Comparison of ENCODE assay signal across 37 cellular contexts in the genomic region with DNA sequence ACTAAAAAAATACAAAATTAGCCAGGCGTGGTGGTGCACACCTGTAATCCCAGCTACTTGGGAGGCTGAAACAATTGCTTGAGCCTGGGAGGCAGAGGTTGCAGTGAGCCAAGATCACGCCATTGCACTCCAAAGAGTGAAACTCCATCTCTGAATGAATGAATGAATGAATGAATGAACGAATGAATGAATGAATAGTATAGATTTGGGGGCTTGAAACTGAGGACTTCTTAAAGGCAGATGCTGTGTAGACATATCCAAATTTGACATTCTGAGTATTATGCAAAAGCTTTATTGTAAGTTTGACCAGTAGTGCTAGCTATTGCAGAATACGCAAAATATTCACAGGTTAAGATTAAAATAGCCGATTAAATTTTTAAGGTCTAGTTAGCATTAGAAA.
"Had no signal": no experiment of that assay in that cellular context is flagged by ENCODE, and none has a peak within 500 bp of the region (broad histone marks: within the 10 kb centered on the region; RNA-seq: fewer than 3 reads in every experiment).

No MANE protein-coding gene starts in this region.

- ATAC-seq: activated CD4-positive, alpha-beta T cell treated with anti-CD3 and anti-CD28 coated beads for 36 hours; activated CD4-positive, CD25-positive, alpha-beta regulatory T cell treated with anti-CD3 and anti-CD28 coated beads, Interleukin-2, amount 50 U/mL, for 24 hours; activated CD8-positive, alpha-beta memory T cell treated with anti-CD3 and anti-CD28 coated beads, Interleukin-2, amount 10 ng/mL, durations not matched to agents 7 days and 5 days; activated CD8-positive, alpha-beta T cell treated with anti-CD3 and anti-CD28 coated beads, Interleukin-2, amount 10 ng/mL, durations not matched to agents 7 days and 5 days; activated naive CD8-positive, alpha-beta T cell treated with anti-CD3 and anti-CD28 coated beads, Interleukin-2, amount 50 U/mL, for 24 hours; WTC11 had no signal

- H3K4me3 Mint-ChIP-seq: activated CD4-positive, alpha-beta memory T cell treated with anti-CD3 and anti-CD28 coated beads, Interleukin-2, amount 10 ng/mL, durations not matched to agents 7 days and 5 days; activated CD4-positive, alpha-beta T cell treated with anti-CD3 and anti-CD28 coated beads for 36 hours; activated CD4-positive, alpha-beta T cell treated with anti-CD3 and anti-CD28 coated beads, Interleukin-2, amount 10 ng/mL, durations not matched to agents 7 days and 5 days; activated CD8-positive, alpha-beta memory T cell treated with anti-CD3 and anti-CD28 coated beads, Interleukin-2, amount 10 ng/mL, durations not matched to agents 7 days and 5 days; activated CD8-positive, alpha-beta T cell treated with anti-CD3 and anti-CD28 coated beads, Interleukin-2, amount 10 ng/mL, durations not matched to agents 7 days and 5 days; activated naive CD4-positive, alpha-beta T cell treated with anti-CD3 and anti-CD28 coated beads, Interleukin-2, amount 10 ng/mL, durations not matched to agents 7 days and 5 days; activated naive CD4-positive, alpha-beta T cell treated with anti-CD3 and anti-CD28 coated beads, Interleukin-2, amount 50 U/mL, for 24 hours; activated naive CD8-positive, alpha-beta T cell; activated naive CD8-positive, alpha-beta T cell treated with anti-CD3 and anti-CD28 coated beads, Interleukin-2, amount 10 ng/mL, durations not matched to agents 7 days and 5 days; activated naive CD8-positive, alpha-beta T cell treated with anti-CD3 and anti-CD28 coated beads, Interleukin-2, amount 50 U/mL, for 24 hours; activated T-cell treated with anti-CD3 and anti-CD28 coated beads, Interleukin-2, amount 50 U/mL, for 24 hours; brain; T-helper 1 cell treated with Interleukin-12 subunit alpha and Interleukin-12 subunit beta and Interleukin-4 antibody, amounts not matched to agents 30 μg/mL and 1 μg/mL, for 36 hours; T-helper 2 cell treated with Interferon-gamma antibody and Interleukin-4, amounts not matched to agents 5 μg/mL and 100 μg/mL, for 36 hours; WTC11 had no signal

- H3K4me1 Mint-ChIP-seq: activated CD4-positive, alpha-beta memory T cell treated with anti-CD3 and anti-CD28 coated beads, Interleukin-2, amount 10 ng/mL, durations not matched to agents 7 days and 5 days; activated CD4-positive, alpha-beta T cell treated with anti-CD3 and anti-CD28 coated beads for 36 hours; activated CD4-positive, alpha-beta T cell treated with anti-CD3 and anti-CD28 coated beads, Interleukin-2, amount 10 ng/mL, durations not matched to agents 7 days and 5 days; activated CD8-positive, alpha-beta memory T cell treated with anti-CD3 and anti-CD28 coated beads, Interleukin-2, amount 10 ng/mL, durations not matched to agents 7 days and 5 days; activated naive CD4-positive, alpha-beta T cell treated with anti-CD3 and anti-CD28 coated beads, Interleukin-2, amount 10 ng/mL, durations not matched to agents 7 days and 5 days; activated naive CD4-positive, alpha-beta T cell treated with anti-CD3 and anti-CD28 coated beads, Interleukin-2, amount 50 U/mL, for 24 hours; activated naive CD8-positive, alpha-beta T cell treated with anti-CD3 and anti-CD28 coated beads, Interleukin-2, amount 50 U/mL, for 24 hours; brain had no signal

- H3K27me3 Mint-ChIP-seq: activated CD4-positive, alpha-beta memory T cell treated with anti-CD3 and anti-CD28 coated beads, Interleukin-2, amount 10 ng/mL, durations not matched to agents 7 days and 5 days; activated CD4-positive, alpha-beta T cell treated with anti-CD3 and anti-CD28 coated beads for 36 hours; activated CD4-positive, alpha-beta T cell treated with anti-CD3 and anti-CD28 coated beads, Interleukin-2, amount 10 ng/mL, durations not matched to agents 7 days and 5 days; activated CD8-positive, alpha-beta memory T cell treated with anti-CD3 and anti-CD28 coated beads, Interleukin-2, amount 10 ng/mL, durations not matched to agents 7 days and 5 days; activated naive CD4-positive, alpha-beta T cell treated with anti-CD3 and anti-CD28 coated beads, Interleukin-2, amount 50 U/mL, for 24 hours; activated naive CD8-positive, alpha-beta T cell; activated naive CD8-positive, alpha-beta T cell treated with anti-CD3 and anti-CD28 coated beads, Interleukin-2, amount 10 ng/mL, durations not matched to agents 7 days and 5 days; activated naive CD8-positive, alpha-beta T cell treated with anti-CD3 and anti-CD28 coated beads, Interleukin-2, amount 50 U/mL, for 24 hours; activated T-cell treated with anti-CD3 and anti-CD28 coated beads, Interleukin-2, amount 50 U/mL, for 24 hours had no signal

- FAIRE-seq: bronchial epithelial cell, TTC549 had no signal

- DNase-seq: activated CD4-positive, alpha-beta memory T cell treated with anti-CD3 and anti-CD28 coated beads, Interleukin-2, amount 10 ng/mL, durations not matched to agents 7 days and 5 days; activated CD4-positive, alpha-beta T cell treated with anti-CD3 and anti-CD28 coated beads for 1 hour; activated CD4-positive, alpha-beta T cell treated with anti-CD3 and anti-CD28 coated beads for 36 hours; activated CD4-positive, alpha-beta T cell treated with anti-CD3 and anti-CD28 coated beads for 48 hours; activated CD4-positive, alpha-beta T cell treated with anti-CD3 and anti-CD28 coated beads, Interleukin-2, amount 10 ng/mL, durations not matched to agents 7 days and 5 days; activated CD4-positive, alpha-beta T cell treated with anti-CD3 and anti-CD28 coated beads, Interleukin-2, amount 50 U/mL, for 48 hours; activated CD4-positive, CD25-positive, alpha-beta regulatory T cell; activated CD8-positive, alpha-beta memory T cell treated with anti-CD3 and anti-CD28 coated beads for 24 hours; activated CD8-positive, alpha-beta memory T cell treated with anti-CD3 and anti-CD28 coated beads, Interleukin-2, amount 10 ng/mL, durations not matched to agents 7 days and 5 days; activated CD8-positive, alpha-beta memory T cell treated with anti-CD3 and anti-CD28 coated beads, Interleukin-2, amount 50 U/mL, for 48 hours; activated CD8-positive, alpha-beta T cell treated with anti-CD3 and anti-CD28 coated beads, Interleukin-2, amount 10 ng/mL, durations not matched to agents 7 days and 5 days; activated effector memory CD4-positive, alpha-beta T cell treated with Interleukin-2 at 50 U/mL for 16 hours; activated gamma-delta T cell; activated naive CD4-positive, alpha-beta T cell treated with anti-CD3 and anti-CD28 coated beads, Interleukin-2, amount 10 ng/mL, durations not matched to agents 7 days and 5 days; activated naive CD4-positive, alpha-beta T cell treated with Interleukin-2 at 50 U/mL for 16 hours; activated naive CD8-positive, alpha-beta T cell treated with anti-CD3 and anti-CD28 coated beads, Interleukin-2, amount 10 ng/mL, durations not matched to agents 7 days and 5 days; activated naive CD8-positive, alpha-beta T cell treated with anti-CD3 and anti-CD28 coated beads, Interleukin-2, amount 50 U/mL, for 24 hours; activated T-cell treated with anti-CD3 and anti-CD28 coated beads, Interleukin-2, amount 50 U/mL, for 24 hours; activated T-cell treated with anti-CD3 and anti-CD28 coated beads, Interleukin-2, amount 50 U/mL, for 48 hours; amygdala; anterior cingulate cortex; central memory CD4-positive, alpha-beta T cell; T-helper 1 cell; T-helper 2 cell; T-helper 9 cell; WERI-Rb-1 had no signal

- H3K27me3 ChIP-seq: ascending aorta had no signal

- H3K27ac Mint-ChIP-seq: activated CD4-positive, alpha-beta memory T cell treated with anti-CD3 and anti-CD28 coated beads, Interleukin-2, amount 10 ng/mL, durations not matched to agents 7 days and 5 days; activated CD4-positive, alpha-beta T cell treated with anti-CD3 and anti-CD28 coated beads for 36 hours; activated CD4-positive, alpha-beta T cell treated with anti-CD3 and anti-CD28 coated beads, Interleukin-2, amount 10 ng/mL, durations not matched to agents 7 days and 5 days; activated CD8-positive, alpha-beta memory T cell treated with anti-CD3 and anti-CD28 coated beads, Interleukin-2, amount 10 ng/mL, durations not matched to agents 7 days and 5 days; activated CD8-positive, alpha-beta T cell treated with anti-CD3 and anti-CD28 coated beads, Interleukin-2, amount 10 ng/mL, durations not matched to agents 7 days and 5 days; activated naive CD4-positive, alpha-beta T cell treated with anti-CD3 and anti-CD28 coated beads, Interleukin-2, amount 10 ng/mL, durations not matched to agents 7 days and 5 days; activated naive CD4-positive, alpha-beta T cell treated with anti-CD3 and anti-CD28 coated beads, Interleukin-2, amount 50 U/mL, for 24 hours; activated naive CD8-positive, alpha-beta T cell; activated naive CD8-positive, alpha-beta T cell treated with anti-CD3 and anti-CD28 coated beads, Interleukin-2, amount 10 ng/mL, durations not matched to agents 7 days and 5 days; activated naive CD8-positive, alpha-beta T cell treated with anti-CD3 and anti-CD28 coated beads, Interleukin-2, amount 50 U/mL, for 24 hours; activated T-cell treated with anti-CD3 and anti-CD28 coated beads, Interleukin-2, amount 50 U/mL, for 24 hours; activated T-helper 2 cell treated with anti-CD3 and anti-CD28 coated beads, Interferon-gamma antibody, Interleukin-2, Interleukin-4, amounts not matched to agents 10 μg/mL and 5 μg/mL and 100 μg/mL, durations not matched to agents 14 hours and 24 hours and 36 hours; brain; T-helper 1 cell treated with Interleukin-12 subunit alpha and Interleukin-12 subunit beta and Interleukin-4 antibody, amounts not matched to agents 30 μg/mL and 1 μg/mL, for 36 hours; T-helper 2 cell treated with Interferon-gamma antibody and Interleukin-4, amounts not matched to agents 5 μg/mL and 100 μg/mL, for 36 hours; WTC11 had no signal

- H3K9me3 Mint-ChIP-seq: activated CD4-positive, alpha-beta memory T cell treated with anti-CD3 and anti-CD28 coated beads, Interleukin-2, amount 10 ng/mL, durations not matched to agents 7 days and 5 days; activated CD4-positive, alpha-beta T cell treated with anti-CD3 and anti-CD28 coated beads, Interleukin-2, amount 10 ng/mL, durations not matched to agents 7 days and 5 days; activated naive CD4-positive, alpha-beta T cell treated with anti-CD3 and anti-CD28 coated beads, Interleukin-2, amount 10 ng/mL, durations not matched to agents 7 days and 5 days; activated naive CD4-positive, alpha-beta T cell treated with anti-CD3 and anti-CD28 coated beads, Interleukin-2, amount 50 U/mL, for 24 hours; activated naive CD8-positive, alpha-beta T cell treated with anti-CD3 and anti-CD28 coated beads, Interleukin-2, amount 10 ng/mL, durations not matched to agents 7 days and 5 days; activated naive CD8-positive, alpha-beta T cell treated with anti-CD3 and anti-CD28 coated beads, Interleukin-2, amount 50 U/mL, for 24 hours; activated T-cell treated with anti-CD3 and anti-CD28 coated beads, Interleukin-2, amount 50 U/mL, for 24 hours; activated T-helper 2 cell treated with anti-CD3 and anti-CD28 coated beads, Interferon-gamma antibody, Interleukin-2, Interleukin-4, amounts not matched to agents 10 μg/mL and 5 μg/mL and 100 μg/mL, durations not matched to agents 14 hours and 24 hours and 36 hours; T-helper 1 cell treated with Interleukin-12 subunit alpha and Interleukin-12 subunit beta and Interleukin-4 antibody, amounts not matched to agents 30 μg/mL and 1 μg/mL, for 36 hours; T-helper 2 cell treated with Interferon-gamma antibody and Interleukin-4, amounts not matched to agents 5 μg/mL and 100 μg/mL, for 36 hours; WTC11 had no signal

- H3K4me1 ChIP-seq: ascending aorta had no signal

- H3K27ac ChIP-seq: ascending aorta, WERI-Rb-1 had no signal

- H3K9me3 ChIP-seq: ascending aorta had no signal

- H3K4me3 ChIP-seq: ascending aorta had no signal
